11 cellular contexts compared by ENCODE assay signal in the genomic region with DNA sequence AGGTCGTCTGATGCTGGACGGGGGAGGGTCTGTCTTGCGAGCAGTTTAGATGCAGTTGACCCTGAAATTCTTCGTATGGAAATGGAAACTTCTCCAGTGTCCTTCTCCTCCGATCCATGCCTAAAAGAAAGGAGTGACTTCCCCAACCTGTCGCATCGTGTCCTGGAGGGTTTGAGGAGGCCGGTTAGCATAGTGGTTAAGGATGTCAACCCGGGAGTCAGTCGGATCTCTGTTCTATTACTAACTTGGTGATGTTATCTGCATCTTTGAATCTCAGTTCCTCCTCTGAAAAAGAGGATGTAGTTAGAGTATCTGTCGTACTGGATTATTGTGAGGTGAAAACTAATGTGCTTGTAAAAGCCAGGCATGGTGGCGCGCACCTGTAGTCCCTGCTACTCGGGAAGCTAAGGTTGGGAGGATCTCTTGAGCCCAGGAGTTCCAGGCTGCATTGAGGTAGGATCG. TPM values are rescaled to one million over a fixed set of nuclear protein-coding genes. Genes with fewer than 3 reads are reported as not detected.
DNase-seq lines count a peak whose midpoint lies in the region; ATAC-seq and TF ChIP-seq lines count a peak whose summit lies in the region.
"Had no signal": no experiment of that assay in that cellular context is flagged by ENCODE, and none has a peak within 500 bp of the region (broad histone marks: within the 10 kb centered on the region; RNA-seq: fewer than 3 reads in every experiment).

No MANE protein-coding gene starts in this region.

- H3K18ac ChIP-seq in IMR-90 (ENCODE audit: low read depth, low read length), result no peak overlapping the region

- no peak overlapping the region for H3K27ac Mint-ChIP-seq in Calu3 (ENCODE audit: unreplicated experiment)
- H3K27ac Mint-ChIP-seq: dendritic cell treated with granulocyte-macrophage colony-stimulating factor and Interleukin-4, amounts not matched to agents 40 ng/mL and 50 ng/mL, for 4 days had no signal

- DNase-seq in Calu3, result no peak
- DNase-seq in IMR-90, result no peak
- no peak for DNase-seq in coronary artery (ENCODE audit: low spot score)
- DNase-seq in HUDEP-2 (lab: John Stamatoyannopoulos, UW; ENCODE audit: unreplicated experiment in 76 of 76), result no peak
- no peak for DNase-seq in NCI-H774 (lab: John Stamatoyannopoulos, UW)
- DNase-seq: T1000 had no signal

- dilution Hi-C loops in IMR-90 (cut with HindIII; ENCODE audit: low sequenced_read_pairs, unreplicated experiment), result no loop called here

- peak overlapping the region; percentile 98 for H3K4me3 Mint-ChIP-seq in Calu3 (ENCODE audit: low read depth, unreplicated experiment)
- H3K4me3 Mint-ChIP-seq: dendritic cell treated with granulocyte-macrophage colony-stimulating factor and Interleukin-4, amounts not matched to agents 40 ng/mL and 50 ng/mL, for 4 days had no signal

- H3K36me3 Mint-ChIP-seq in Calu3 (ENCODE audit: insufficient read depth, unreplicated experiment), result peaks cover 11% of the 10 kb centered on the region

- no peak overlapping the region for H2BK5ac ChIP-seq in IMR-90 (ENCODE audit: low read depth, low read length, poor library complexity, severe bottlenecking)

- TF ChIP-seq POLR2A in IMR-90 (IDR thresholded peaks at IDR 0.05; ENCODE audit: low read depth, low read length), result no peak

- no peaks in the 10 kb centered on the region for H3K9me3 Mint-ChIP-seq in Calu3 (ENCODE audit: low read depth, unreplicated experiment)
- H3K9me3 Mint-ChIP-seq: dendritic cell treated with granulocyte-macrophage colony-stimulating factor and Interleukin-4, amounts not matched to agents 40 ng/mL and 50 ng/mL, for 4 days had no signal

- no peak overlapping the region for H3K4ac ChIP-seq in IMR-90 (ENCODE audit: low read depth, low read length)

- no peaks in the 10 kb centered on the region for H3K9me2 ChIP-seq in neural cell (ENCODE audit: insufficient read depth, low read length)

- H3K27ac ChIP-seq in IMR-90 (ENCODE audit: insufficient read depth, low read length) (no peak overlapping the region), coronary artery (no peak overlapping the region), neural cell (ENCODE audit: low read length) (no peak overlapping the region)
- H3K27ac ChIP-seq: thyroid gland had no signal

- H2BK15ac ChIP-seq in IMR-90 (ENCODE audit: low read depth, low read length), result no peak overlapping the region

- TF ChIP-seq CTCF in Calu3 (IDR thresholded peaks at IDR 0.05; ENCODE audit: unreplicated experiment) (no peak), IMR-90 (conservative IDR thresholded peaks at IDR 0.05; ENCODE audit: low read depth, low read length) (no peak), coronary artery (IDR thresholded peaks at IDR 0.05) (no peak), neural cell (IDR thresholded peaks at IDR 0.05; ENCODE audit: poor library complexity, severe bottlenecking) (no peak)

- peaks cover 14% of the 10 kb centered on the region for H3K4me1 Mint-ChIP-seq in Calu3 (ENCODE audit: low read depth, unreplicated experiment)

- POLR2A ChIA-PET in IMR-90 (lab: Charles Lee; ENCODE audit: unreplicated experiment), result no interaction called here

- no peak overlapping the region for H2AK5ac ChIP-seq in IMR-90 (ENCODE audit: low read depth, low read length)

- intact Hi-C loops in Calu3 (cut with micrococcal nuclease; ENCODE audit: unreplicated experiment), result no loop called here
- intact Hi-C loops in IMR-90 (cut with micrococcal nuclease), result no loop called here

- peaks cover 3% of the 10 kb centered on the region; the same call in 1 of the 2 replicates for H3K4me1 ChIP-seq in IMR-90 (ENCODE audit: control insufficient read depth, insufficient read depth, low read length)

- no peaks in the 10 kb centered on the region for H3K79me1 ChIP-seq in IMR-90 (ENCODE audit: low read depth in 1 of 2, low read length in 2 of 2)

- no peak overlapping the region for H3K56ac ChIP-seq in IMR-90 (ENCODE audit: extremely low read depth, insufficient read depth, low read length)

- no peaks in the 10 kb centered on the region for H3F3A ChIP-seq in neural cell (ENCODE audit: insufficient read depth, low read length, poor library complexity, severe bottlenecking)

- H3K79me2 ChIP-seq in neural cell (replicated peaks; ENCODE audit: insufficient read depth, low read length), result peaks cover 5% of the 10 kb centered on the region

- no TSS peak for BruUV-seq in Calu3 (replicated peaks; lab: Mats Ljungman, UMichigan)
- no TSS peak for BruUV-seq in IMR-90 (replicated peaks; lab: Mats Ljungman, UMichigan)

- no peaks in the 10 kb centered on the region for H3K9me3 ChIP-seq in IMR-90 (ENCODE audit: control insufficient read depth, insufficient read depth, low read length)
- H3K9me3 ChIP-seq in neural cell (ENCODE audit: low read length), result no peaks in the 10 kb centered on the region
- H3K9me3 ChIP-seq: thyroid gland had no signal

- TF ChIP-seq EP300 in neural cell (conservative IDR thresholded peaks at IDR 0.05; ENCODE audit: poor library complexity, severe bottlenecking), result no peak

- H4K20me1 ChIP-seq in IMR-90 (ENCODE audit: insufficient read depth, low read length), result no peaks in the 10 kb centered on the region
- H4K20me1 ChIP-seq in neural cell (ENCODE audit: insufficient read depth), result no peaks in the 10 kb centered on the region

- no peaks in the 10 kb centered on the region for H3K36me3 ChIP-seq in IMR-90 (ENCODE audit: control insufficient read depth, insufficient read depth, low read length)
- H3K36me3 ChIP-seq in neural cell (ENCODE audit: insufficient read depth, low read length), result no peaks in the 10 kb centered on the region
- H3K36me3 ChIP-seq: thyroid gland had no signal

- H4K91ac ChIP-seq in IMR-90 (ENCODE audit: insufficient read depth, low read depth, low read length), result no peak overlapping the region

- H3K9ac ChIP-seq in IMR-90 (ENCODE audit: low read depth, low read length) (no peak overlapping the region), neural cell (ENCODE audit: low read length) (peak overlapping the region; percentile 76)

- in situ Hi-C loops in IMR-90 (cut with MboI; ENCODE audit: low sequenced_read_pairs), result no loop called here

- 91% methylated on average over 4 of the region's 15 CpGs; no CpG with 5 or more reads in 1 of the 2 experiments for WGBS in IMR-90 (ENCODE audit: extremely low coverage in 2 of 2, insufficient read length in 1 of 2), 2 experiments

- H3K4me3 ChIP-seq in IMR-90 (ENCODE audit: insufficient read depth, low read depth, low read length) (no peak overlapping the region), coronary artery (peak overlapping the region; percentile 63), neural cell (ENCODE audit: low read length) (peak overlapping the region; percentile 96)

- ATAC-seq in IMR-90 (ENCODE audit: low read depth) (no peak), HG03175 (IDR thresholded peaks at IDR 0.05; ENCODE audit: unreplicated experiment) (no peak), HG02938 (IDR thresholded peaks at IDR 0.05; ENCODE audit: unreplicated experiment) (no peak)

- no peak overlapping the region for H4K8ac ChIP-seq in IMR-90 (ENCODE audit: low read depth in 2 of 2, low read length in 2 of 2)

- H3K9me1 ChIP-seq in IMR-90 (ENCODE audit: insufficient read depth, low read length), result no peaks in the 10 kb centered on the region

- peaks cover 59% of the 10 kb centered on the region for H3K27me3 Mint-ChIP-seq in Calu3 (ENCODE audit: unreplicated experiment)

- no peak overlapping the region for H2BK120ac ChIP-seq in IMR-90 (ENCODE audit: low read depth, low read length)

- no peak overlapping the region for H2BK20ac ChIP-seq in IMR-90 (ENCODE audit: low read depth, low read length)

- no peak overlapping the region for H3K23ac ChIP-seq in IMR-90 (ENCODE audit: low read depth, low read length)

- TF ChIP-seq RAD21 in IMR-90 (IDR thresholded peaks at IDR 0.05; ENCODE audit: low read length), result no peak
- TF ChIP-seq RAD21 in neural cell (conservative IDR thresholded peaks at IDR 0.05), result no peak

- H2AK9ac ChIP-seq in IMR-90 (replicated peaks; ENCODE audit: low read depth, low read length, poor library complexity), result no peak overlapping the region

- H3K27me3 ChIP-seq in IMR-90 (ENCODE audit: control insufficient read depth, insufficient read depth, low read length), result peaks cover 55% of the 10 kb centered on the region
- H3K27me3 ChIP-seq in neural cell (ENCODE audit: insufficient read depth, low read depth, low read length), result no peaks in the 10 kb centered on the region
- H3K27me3 ChIP-seq: thyroid gland had no signal

- H3K4me2 ChIP-seq in IMR-90 (ENCODE audit: low read depth, low read length), result no peak overlapping the region; the same call in 1 of the 2 replicates
- H3K4me2 ChIP-seq in neural cell (ENCODE audit: low read length), result peak overlapping the region; percentile 60

- CTCF ChIA-PET in Calu3 (lab: Charles Lee) (no interaction called here), IMR-90 (lab: Yijun Ruan, JAX) (no interaction called here)

- H2AFZ ChIP-seq in IMR-90 (replicated peaks; ENCODE audit: low read length, poor library complexity) (peak overlapping the region; percentile 11), neural cell (ENCODE audit: low read depth, low read length) (peak overlapping the region; percentile 80)

- H3K14ac ChIP-seq in IMR-90 (replicated peaks; ENCODE audit: low read depth, low read length), result no peak overlapping the region

- no peak overlapping the region for H4K5ac ChIP-seq in IMR-90 (ENCODE audit: low read depth, low read length)

TF ChIP-seq in IMR-90, 13 proteins besides CTCF, POLR2A, EP300 and RAD21 (continues in another document):
- TF ChIP-seq NFE2L2 (IDR thresholded peaks at IDR 0.05; ENCODE audit: low read depth, low read length) (no peak), MXI1 (IDR thresholded peaks at IDR 0.05; ENCODE audit: borderline replicate concordance, low read depth, low read length) (no peak), FOS (IDR thresholded peaks at IDR 0.05; ENCODE audit: low read depth, low read length) (no peak)

RNA-seq across cellular contexts. Expression of a gene that starts 0.7 kb away (rescaled TPM):
- 0.32 and 0.35 TPM in 2 replicates for total RNA-seq in Calu3 (2022)
- not detected in 2 replicates for total RNA-seq in IMR-90 (2012; rRNA removed)
- not detected in 2 replicates for polyA plus RNA-seq in IMR-90 (2012; rRNA removed)
- polyA plus RNA-seq in IMR-90 (2012; cell fraction: cytosol; rRNA removed), result 0.01 TPM in 1 of 2 replicates, not detected in the other
- polyA plus RNA-seq in IMR-90 (2012; cell fraction: nucleus; rRNA removed; ENCODE audit: low replicate concordance), result under 0.01 TPM in 1 of 2 replicates, not detected in the other
- polyA plus RNA-seq in neural cell, result 4.4 and 5.0 TPM in 2 replicates
- 12.9 and 14.2 TPM in 2 replicates for polyA minus RNA-seq in neural cell
